9 cellular contexts compared by ENCODE assay signal in the genomic region with DNA sequence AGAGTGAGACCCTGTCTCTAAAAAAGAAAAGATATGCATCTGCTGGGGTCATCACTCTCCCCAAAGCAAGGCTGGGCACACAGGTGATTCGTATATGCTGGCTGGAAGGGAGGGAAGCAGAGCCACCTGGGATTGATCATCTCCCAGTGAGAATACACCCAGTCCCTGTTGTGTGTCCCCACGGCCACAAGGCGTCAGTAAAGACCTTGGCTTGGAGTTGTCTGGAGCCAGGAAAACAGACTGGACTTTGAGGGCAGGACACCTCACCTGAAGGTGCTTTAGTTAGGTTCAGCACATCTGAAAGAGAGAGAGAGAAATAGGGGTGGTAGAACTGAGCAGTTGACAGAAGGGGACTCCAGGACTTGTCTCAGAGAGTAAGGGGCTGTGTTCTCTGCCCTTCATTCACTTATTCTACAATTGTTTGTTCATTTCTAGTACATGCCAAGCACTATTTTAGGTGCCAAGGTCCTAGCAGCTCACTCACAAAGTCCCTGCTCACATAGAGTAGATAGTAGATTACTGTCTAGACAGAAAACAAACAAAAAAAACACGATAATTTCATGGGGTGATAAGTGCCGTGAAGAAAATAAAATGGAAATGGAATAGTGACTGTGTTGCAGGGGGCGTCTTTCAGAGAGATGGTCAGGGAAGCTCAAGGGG. TPM values are rescaled to one million over a fixed set of nuclear protein-coding genes. Genes with fewer than 3 reads are reported as not detected.
DNase-seq lines count a peak whose midpoint lies in the region; ATAC-seq lines count a peak whose summit lies in the region.
"Had no signal": no experiment of that assay in that cellular context is flagged by ENCODE, and none has a peak within 500 bp of the region (broad histone marks: within the 10 kb centered on the region; RNA-seq: fewer than 3 reads in every experiment).

No MANE protein-coding gene starts in this region.

- H3K27ac ChIP-seq in CD8-positive, alpha-beta memory T cell (ENCODE audit: low read depth, low read length), result no peak overlapping the region

- no peak overlapping the region for H3K4me3 Mint-ChIP-seq in activated CD4-positive, alpha-beta T cell treated with anti-CD3 and anti-CD28 coated beads for 36 hours
- H3K4me3 Mint-ChIP-seq in activated CD4-positive, alpha-beta T cell treated with anti-CD3 and anti-CD28 coated beads, Interleukin-2, amount 10 ng/mL, durations not matched to agents 7 days and 5 days, result no peak overlapping the region
- peak overlapping the region in 1 of 7 donors; percentile 76 for H3K4me3 Mint-ChIP-seq in CD8-positive, alpha-beta memory T cell

- ATAC-seq in activated CD4-positive, alpha-beta T cell treated with anti-CD3 and anti-CD28 coated beads for 36 hours, result no peak
- ATAC-seq in HG03196 (IDR thresholded peaks at IDR 0.05; ENCODE audit: unreplicated experiment), result no peak

- no peaks in the 10 kb centered on the region for H3K36me3 Mint-ChIP-seq in activated CD4-positive, alpha-beta T cell treated with anti-CD3 and anti-CD28 coated beads for 36 hours (ENCODE audit: low read depth)
- H3K36me3 Mint-ChIP-seq in activated CD4-positive, alpha-beta T cell treated with anti-CD3 and anti-CD28 coated beads, Interleukin-2, amount 10 ng/mL, durations not matched to agents 7 days and 5 days (ENCODE audit: low read depth), result no peaks in the 10 kb centered on the region
- H3K36me3 Mint-ChIP-seq in CD8-positive, alpha-beta memory T cell, result no peaks in the 10 kb centered on the region
- H3K36me3 Mint-ChIP-seq: activated naive CD8-positive, alpha-beta T cell had no signal

- intact Hi-C loops in activated CD4-positive, alpha-beta T cell treated with anti-CD3 and anti-CD28 coated beads for 36 hours (cut with DNase I, micrococcal nuclease), result loop anchor here in 1 of 2 experiments (1.0 kb wide), 1 partner anchor 101 kb away; no protein-coding TSS in a partner anchor

- DNase-seq in activated CD4-positive, alpha-beta T cell treated with anti-CD3 and anti-CD28 coated beads for 36 hours, result peak; percentile 39
- DNase-seq in activated CD4-positive, alpha-beta T cell treated with anti-CD3 and anti-CD28 coated beads, Interleukin-2, amount 10 ng/mL, durations not matched to agents 7 days and 5 days, result no peak
- DNase-seq in NCI-H1092 treated with DMSO at 0.1 percent for 48 hours (lab: John Stamatoyannopoulos, UW) (peak; percentile 47), SKM-1 (lab: John Stamatoyannopoulos, UW; ENCODE audit: unreplicated experiment) (peak; percentile 54), fibroblast of peridontal ligament (ENCODE audit: extremely low read depth) (peak; percentile 74), occipital lobe (lab: John Stamatoyannopoulos, UW) (peak; percentile 24)
- DNase-seq in CD8-positive, alpha-beta memory T cell, result no peak

- POLR2A ChIA-PET in activated CD4-positive, alpha-beta T cell treated with anti-CD3 and anti-CD28 coated beads for 36 hours (lab: Charles Lee), result no interaction called here
- POLR2A ChIA-PET in activated CD4-positive, alpha-beta T cell treated with anti-CD3 and anti-CD28 coated beads, Interleukin-2, amount 10 ng/mL, durations not matched to agents 7 days and 5 days (lab: Charles Lee), result no interaction called here
- POLR2A ChIA-PET in CD8-positive, alpha-beta memory T cell (lab: Charles Lee), result interaction anchor here (2.3 kb wide), 1 partner anchor 74 kb away, joined by 6 read pairs; no protein-coding TSS in a partner anchor

- H3K4me1 Mint-ChIP-seq in activated CD4-positive, alpha-beta T cell treated with anti-CD3 and anti-CD28 coated beads for 36 hours, result peaks cover 10% of the 10 kb centered on the region
- H3K4me1 Mint-ChIP-seq in activated CD4-positive, alpha-beta T cell treated with anti-CD3 and anti-CD28 coated beads, Interleukin-2, amount 10 ng/mL, durations not matched to agents 7 days and 5 days, result peaks cover 31% of the 10 kb centered on the region
- H3K4me1 Mint-ChIP-seq in CD8-positive, alpha-beta memory T cell, result peaks cover 13 to 22% (median 22%) of the 10 kb centered on the region in 3 donors

- H3K4me3 ChIP-seq in CD8-positive, alpha-beta memory T cell (ENCODE audit: low read length), result no peak overlapping the region

- no peaks in the 10 kb centered on the region for H3K36me3 ChIP-seq in CD8-positive, alpha-beta memory T cell (ENCODE audit: insufficient read depth, low read length)

- H3K4me1 ChIP-seq in CD8-positive, alpha-beta memory T cell (ENCODE audit: insufficient read depth, low read length), result peaks cover 13% of the 10 kb centered on the region

- H3K27me3 Mint-ChIP-seq in activated CD4-positive, alpha-beta T cell treated with anti-CD3 and anti-CD28 coated beads for 36 hours, result no peaks in the 10 kb centered on the region
- no peaks in the 10 kb centered on the region for H3K27me3 Mint-ChIP-seq in activated CD4-positive, alpha-beta T cell treated with anti-CD3 and anti-CD28 coated beads, Interleukin-2, amount 10 ng/mL, durations not matched to agents 7 days and 5 days
- H3K27me3 Mint-ChIP-seq in CD8-positive, alpha-beta memory T cell, result peaks cover 0 to 7% of the 10 kb centered on the region in 2 donors
- H3K27me3 Mint-ChIP-seq: activated naive CD8-positive, alpha-beta T cell had no signal

- H3K9me3 ChIP-seq in CD8-positive, alpha-beta memory T cell (ENCODE audit: low read length), result no peaks in the 10 kb centered on the region

- CTCF ChIA-PET in activated CD4-positive, alpha-beta T cell treated with anti-CD3 and anti-CD28 coated beads for 36 hours (lab: Charles Lee), result interaction anchor here (0.6 to 5.9 kb wide), 16 partner anchors 9 to 695 kb away, joined by 3 to 69 read pairs (median 4); no protein-coding TSS in a partner anchor
- CTCF ChIA-PET in activated CD4-positive, alpha-beta T cell treated with anti-CD3 and anti-CD28 coated beads, Interleukin-2, amount 10 ng/mL, durations not matched to agents 7 days and 5 days (lab: Charles Lee), result interaction anchor here (1.1 to 4.3 kb wide), 8 partner anchors 9 to 223 kb away, joined by 3 to 28 read pairs (median 4); no protein-coding TSS in a partner anchor
- CTCF ChIA-PET in CD8-positive, alpha-beta memory T cell (lab: Charles Lee), result interaction anchor here (1.9 to 3.9 kb wide), 4 partner anchors 12 to 77 kb away, joined by 8 to 40 read pairs (median 22); partner anchors contain the start of gene CITED4

- H3K27ac Mint-ChIP-seq in activated CD4-positive, alpha-beta T cell treated with anti-CD3 and anti-CD28 coated beads for 36 hours, result no peak overlapping the region
- H3K27ac Mint-ChIP-seq in activated CD4-positive, alpha-beta T cell treated with anti-CD3 and anti-CD28 coated beads, Interleukin-2, amount 10 ng/mL, durations not matched to agents 7 days and 5 days, result no peak overlapping the region
- H3K27ac Mint-ChIP-seq in CD8-positive, alpha-beta memory T cell, result no peak overlapping the region
- H3K27ac Mint-ChIP-seq: activated naive CD8-positive, alpha-beta T cell had no signal

- no peaks in the 10 kb centered on the region for H3K9me3 Mint-ChIP-seq in activated CD4-positive, alpha-beta T cell treated with anti-CD3 and anti-CD28 coated beads for 36 hours (ENCODE audit: low read depth)
- H3K9me3 Mint-ChIP-seq in activated CD4-positive, alpha-beta T cell treated with anti-CD3 and anti-CD28 coated beads, Interleukin-2, amount 10 ng/mL, durations not matched to agents 7 days and 5 days, result no peaks in the 10 kb centered on the region
- no peaks in the 10 kb centered on the region for H3K9me3 Mint-ChIP-seq in CD8-positive, alpha-beta memory T cell

- no peaks in the 10 kb centered on the region for H3K27me3 ChIP-seq in CD8-positive, alpha-beta memory T cell (ENCODE audit: insufficient read depth, low read length, poor library complexity, severe bottlenecking)

RNA-seq across cellular contexts. Expression of gene CITED4, which starts 13.5 kb away (rescaled TPM):
- 1 to 10 TPM; 1.6 to 3.0 TPM for total RNA-seq in activated CD4-positive, alpha-beta T cell treated with anti-CD3 and anti-CD28 coated beads for 36 hours
- total RNA-seq in activated CD4-positive, alpha-beta T cell treated with anti-CD3 and anti-CD28 coated beads, Interleukin-2, amount 10 ng/mL, durations not matched to agents 7 days and 5 days, result 1 to 10 TPM; 4.1 to 6.8 TPM
- total RNA-seq in occipital lobe, result 0.62 TPM
- total RNA-seq in CD8-positive, alpha-beta memory T cell, result 1 to 10 TPM; 1.3 to 1.7 TPM
- polyA plus RNA-seq in CD8-positive, alpha-beta memory T cell, result 16.4 TPM

Comparison
In these comparisons a context has a peak if more than half of its experiments do, and no peak if none do; other contexts are left out.
1. DNase-seq: peak in activated CD4-positive, alpha-beta T cell treated with anti-CD3 and anti-CD28 coated beads for 36 hours (single experiment), NCI-H1092 treated with DMSO at 0.1 percent for 48 hours (single experiment), SKM-1 (single experiment), fibroblast of peridontal ligament (single experiment) and occipital lobe (single experiment); none in activated CD4-positive, alpha-beta T cell treated with anti-CD3 and anti-CD28 coated beads, Interleukin-2, amount 10 ng/mL, durations not matched to agents 7 days and 5 days (single experiment) and CD8-positive, alpha-beta memory T cell (0 of 5).